ENCODE assay signal across 20 cellular contexts in the genomic region with DNA sequence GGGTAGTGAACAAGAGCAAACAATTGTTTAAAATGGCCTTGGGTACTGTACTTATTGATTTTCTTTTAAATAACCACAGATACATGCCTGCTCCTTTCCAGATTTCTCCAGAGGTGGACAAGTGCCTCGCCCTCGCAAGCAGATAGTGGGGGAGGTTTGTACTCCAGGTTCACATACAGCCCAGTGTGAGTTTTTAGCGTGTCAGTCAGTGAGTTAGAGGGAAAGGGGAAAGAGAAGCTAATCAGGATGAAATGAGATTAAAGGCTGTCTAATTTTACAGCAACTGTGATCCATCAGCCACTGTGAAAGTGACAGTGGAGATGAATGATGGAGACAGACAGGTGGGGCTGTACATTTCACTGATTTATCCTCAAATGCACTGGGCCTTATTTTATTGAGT.
A peak's percentile ranks its signal among the peaks of the same experiment; 100 is the strongest.
DNase-seq lines count a peak whose midpoint lies in the region; ATAC-seq, FAIRE-seq and TF ChIP-seq lines count a peak whose summit lies in the region.
"Had no signal": no experiment of that assay in that cellular context is flagged by ENCODE, and none has a peak within 500 bp of the region (broad histone marks: within the 10 kb centered on the region; RNA-seq: fewer than 3 reads in every experiment).

No MANE protein-coding gene starts in this region.

- H3K27ac ChIP-seq in cardiac muscle cell (peak overlapping the region; percentile 8), endothelial cell of umbilical vein (ENCODE audit: insufficient read depth, low read depth, low read length) (no peak overlapping the region)
- H3K27ac ChIP-seq: BLaER1, Peyer's patch had no signal

- no peaks in the 10 kb centered on the region for H3K27me3 ChIP-seq in cardiac muscle cell
- no peaks in the 10 kb centered on the region for H3K27me3 ChIP-seq in endothelial cell of umbilical vein (ENCODE audit: control insufficient read depth in 2 of 2, insufficient read depth in 2 of 2, low read length in 2 of 2)
- H3K27me3 ChIP-seq: BLaER1, Peyer's patch had no signal

- H3K36me3 ChIP-seq in cardiac muscle cell: peaks cover 17% of the 10 kb centered on the region
- no peaks in the 10 kb centered on the region for H3K36me3 ChIP-seq in endothelial cell of umbilical vein (ENCODE audit: control insufficient read depth in 2 of 2, extremely low read depth in 1 of 2, insufficient read depth in 2 of 2, low read length in 2 of 2)
- H3K36me3 ChIP-seq: BLaER1, Peyer's patch had no signal

- H3K9me1 ChIP-seq in endothelial cell of umbilical vein (replicated peaks; ENCODE audit: control insufficient read depth, extremely low read depth, insufficient read depth, low read length): no peaks in the 10 kb centered on the region

- CTCF ChIA-PET in endothelial cell of umbilical vein (lab: Charles Lee): interaction anchor here (1.0 kb wide), 1 partner anchor 9 kb away, joined by 3 read pairs; no protein-coding TSS in a partner anchor

- POLR2A ChIA-PET in endothelial cell of umbilical vein (lab: Charles Lee): no interaction called here

- no peaks in the 10 kb centered on the region for H4K20me1 ChIP-seq in endothelial cell of umbilical vein (replicated peaks; ENCODE audit: control insufficient read depth, extremely low read depth, insufficient read depth, low read length)
- H4K20me1 ChIP-seq: BLaER1 had no signal

- FAIRE-seq in endothelial cell of umbilical vein (lab: Jason Lieb, UNC): no peak

- ATAC-seq in Right ventricle myocardium superior (ENCODE audit: poor library complexity) (no peak), HG02571 (IDR thresholded peaks at IDR 0.05; ENCODE audit: unreplicated experiment) (no peak)
- ATAC-seq: CD8-positive, alpha-beta T cell; HCT116; T-cell had no signal

- intact Hi-C loops in Right ventricle myocardium superior (cut with DNase I): no loop called here
- intact Hi-C loops in endothelial cell of umbilical vein (cut with micrococcal nuclease): no loop called here

- H3K4me1 ChIP-seq in cardiac muscle cell (ENCODE audit: low read depth) (peaks cover 33% of the 10 kb centered on the region), endothelial cell of umbilical vein (ENCODE audit: control insufficient read depth, extremely low read depth, insufficient read depth, low read length) (peaks cover 6% of the 10 kb centered on the region)
- H3K4me1 ChIP-seq: Peyer's patch had no signal

- no peak overlapping the region for H2AFZ ChIP-seq in endothelial cell of umbilical vein (ENCODE audit: low read depth, low read length)

- no peak for DNase-seq in cardiac muscle cell (ENCODE audit: low read depth in 1 of 2, low spot score in 1 of 2)
- DNase-seq in Right ventricle myocardium superior: no peak
- DNase-seq in NCI-H146 (lab: John Stamatoyannopoulos, UW): peak; percentile 31
- DNase-seq in endothelial cell of umbilical vein (ENCODE audit: low read depth, low spot score): no peak
- no peak for DNase-seq in iPS-NIHi7 (ENCODE audit: extremely low spot score)
- DNase-seq in HuH-7.5 (ENCODE audit: low spot score): no peak
- DNase-seq: Calu3; CD8-positive, alpha-beta T cell; DMS79 treated with DMSO at 0.1 percent for 48 hours; GOT3; IMR-90; NCI-H2081 treated with DMSO at 0.1 percent for 48 hours; NCI-H345; NCI-H524 treated with DMSO at 0.1 percent for 48 hours; NK-92 treated with Interleukin-12 subunit alpha and Interleukin-12 subunit beta, amount 100 ng/mL, for 24 hours; Peyer's patch; T-cell had no signal

- dilution Hi-C loops in endothelial cell of umbilical vein (cut with MboI; ENCODE audit: extremely low pct_ligation_motif_present, low sequenced_read_pairs): no loop called here

- no peaks in the 10 kb centered on the region for H3K9me3 ChIP-seq in cardiac muscle cell (ENCODE audit: low read depth)
- no peaks in the 10 kb centered on the region for H3K9me3 ChIP-seq in endothelial cell of umbilical vein (replicated peaks; ENCODE audit: control insufficient read depth, insufficient read depth, low read length)
- H3K9me3 ChIP-seq: BLaER1, Peyer's patch had no signal

- TF ChIP-seq CTCF in cardiac muscle cell (IDR thresholded peaks at IDR 0.05; ENCODE audit: low read depth, low read length) (no peak), endothelial cell of umbilical vein (IDR thresholded peaks at IDR 0.05; ENCODE audit: extremely low read depth in 1 of 2, insufficient read depth in 1 of 2, low read depth in 1 of 2, low read length in 2 of 2) (no peak)

- no TSS peak for BruUV-seq in endothelial cell of umbilical vein (replicated peaks; lab: Mats Ljungman, UMichigan)

- TF ChIP-seq POLR2A in endothelial cell of umbilical vein (IDR thresholded peaks at IDR 0.05; ENCODE audit: low read depth, low read length): no peak

- no peak overlapping the region for H3K4me3 ChIP-seq in cardiac muscle cell
- no peak overlapping the region for H3K4me3 ChIP-seq in endothelial cell of umbilical vein (replicated peaks in 1 of 3; ENCODE audit: insufficient read depth in 1 of 3, low read depth in 1 of 3, low read length in 3 of 3)
- H3K4me3 ChIP-seq: BLaER1, Peyer's patch had no signal

- H3K79me2 ChIP-seq in endothelial cell of umbilical vein (ENCODE audit: control insufficient read depth, insufficient read depth, low read length): no peaks in the 10 kb centered on the region

- peak overlapping the region; percentile 13 for H3K4me2 ChIP-seq in endothelial cell of umbilical vein (ENCODE audit: insufficient read depth, low read length)
- H3K4me2 ChIP-seq: BLaER1 had no signal

- H3K9ac ChIP-seq in endothelial cell of umbilical vein (replicated peaks; ENCODE audit: extremely low read depth, insufficient read depth, low read length): no peak overlapping the region
- H3K9ac ChIP-seq: BLaER1 had no signal

TF ChIP-seq in endothelial cell of umbilical vein, 7 proteins besides CTCF, POLR2A, EP300 and RAD21:
- TF ChIP-seq MYC (IDR thresholded peaks at IDR 0.05; ENCODE audit: low read depth, low read length): no peak
- no peak for TF ChIP-seq GATA2 (IDR thresholded peaks at IDR 0.05; ENCODE audit: insufficient read depth, insufficient read length, low read depth, low read length)
- TF ChIP-seq FOS (IDR thresholded peaks at IDR 0.05; ENCODE audit: borderline replicate concordance, insufficient read depth, low read length): no peak
- TF ChIP-seq POLR2AphosphoS5 (IDR thresholded peaks at IDR 0.05; ENCODE audit: insufficient read depth, low read depth, low read length): no peak
- TF ChIP-seq EZH2 (IDR thresholded peaks at IDR 0.05; ENCODE audit: borderline replicate concordance, low read depth, low read length, severe bottlenecking): no peak
- TF ChIP-seq MAX (IDR thresholded peaks at IDR 0.05; ENCODE audit: insufficient read depth, insufficient read length): no peak
- TF ChIP-seq JUN (IDR thresholded peaks at IDR 0.05; ENCODE audit: borderline replicate concordance, insufficient read depth, insufficient read length, low read depth): no peak
TF ChIP-seq in endothelial cell of umbilical vein: peak in this region for 0.
